Comparison of ENCODE assay signal across 8 cellular contexts in genomic region chr4:10873809-10874208, GRCh38.
"Had no signal": no experiment of that assay in that cellular context is flagged by ENCODE, and none has a peak within 500 bp of the region (broad histone marks: within the 10 kb centered on the region; RNA-seq: fewer than 3 reads in every experiment).

No MANE protein-coding gene starts in this region.

- H2AFZ ChIP-seq: GM23338 had no signal

- H3K4me2 ChIP-seq: GM23338, KMS-11 had no signal

- H3K9ac ChIP-seq: KMS-11 had no signal

- DNase-seq: H9, HCEC 1CT, Karpas-422 had no signal

- ATAC-seq: GM23338 had no signal

- FAIRE-seq: H1, H54 had no signal

- H3K4me3 ChIP-seq: GM23338 had no signal

- H3K27ac ChIP-seq: HL-60, KMS-11 had no signal
